22 cellular contexts compared by ENCODE assay signal in the genomic region with DNA sequence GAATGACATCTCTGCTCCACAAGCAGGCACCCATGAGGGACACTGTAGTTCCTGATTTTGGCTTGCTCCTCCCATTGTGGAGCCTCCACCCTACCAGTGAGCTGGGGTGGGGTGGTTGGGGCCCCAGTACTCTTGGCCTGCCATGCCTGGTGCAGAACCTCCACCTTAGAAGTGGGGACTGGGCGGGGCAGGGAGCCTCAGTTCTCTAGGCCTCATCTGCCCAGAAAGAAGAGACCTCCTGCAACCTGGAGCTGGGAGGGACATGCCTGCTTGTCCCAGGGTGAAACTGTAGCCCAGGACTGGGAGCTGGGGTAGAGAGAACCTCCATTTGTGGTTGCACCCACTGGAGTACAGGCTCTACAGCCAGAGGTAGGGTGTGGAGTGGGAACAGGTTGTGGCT. TPM values are rescaled to one million over a fixed set of nuclear protein-coding genes. Genes with fewer than 3 reads are reported as not detected.
"Had no signal": no experiment of that assay in that cellular context is flagged by ENCODE, and none has a peak within 500 bp of the region (broad histone marks: within the 10 kb centered on the region; RNA-seq: fewer than 3 reads in every experiment).

No MANE protein-coding gene starts in this region.

- H3K27me3 ChIP-seq: pancreas, upper lobe of left lung had no signal

- H3K9me3 ChIP-seq: pancreas, upper lobe of left lung had no signal

- H3K27ac ChIP-seq: pancreas, VCaP had no signal

- ATAC-seq: activated CD8-positive, alpha-beta T cell treated with anti-CD3 and anti-CD28 coated beads, Interleukin-2, amount 10 ng/mL, durations not matched to agents 7 days and 5 days; pancreas; sciatic nerve had no signal

- H3K4me3 ChIP-seq: pancreas, smooth muscle cell, upper lobe of left lung had no signal

- DNase-seq: activated CD4-positive, alpha-beta T cell treated with anti-CD3 and anti-CD28 coated beads for 1 hour; activated CD4-positive, alpha-beta T cell treated with anti-CD3 and anti-CD28 coated beads, Interleukin-2, amount 50 U/mL, for 1 hour; activated CD8-positive, alpha-beta T cell treated with anti-CD3 and anti-CD28 coated beads, Interleukin-2, amount 10 ng/mL, durations not matched to agents 7 days and 5 days; activated naive CD4-positive, alpha-beta T cell; amygdala; cerebellar nuclear complex; kidney glomerular epithelial cell; nephron progenitor cell; stimulated activated CD4-positive, alpha-beta T cell treated with anti-CD3 and anti-CD28 coated beads, Interleukin-4, amount 100 ng/mL, for 1 hour; stimulated activated naive CD4-positive, alpha-beta T cell treated with Interleukin-2 at 50 U/mL for 16 hours; upper lobe of left lung had no signal

- H3K36me3 ChIP-seq: pancreas had no signal

- H3K4me1 ChIP-seq: pancreas had no signal

RNA-seq across cellular contexts. Expression of a gene that starts 14.4 kb away (rescaled TPM):
- total RNA-seq: activated CD8-positive, alpha-beta T cell treated with anti-CD3 and anti-CD28 coated beads, Interleukin-2, amount 10 ng/mL, durations not matched to agents 7 days and 5 days; activated T-helper 1 cell treated with anti-CD3 and anti-CD28 coated beads, Interleukin-12 subunit alpha, Interleukin-12 subunit beta, Interleukin-2, Interleukin-4 antibody, amounts not matched to agents 30 ng/mL and 10 ng/mL and 1 ng/mL, durations not matched to agents 14 hours and 24 hours and 36 hours; bronchial epithelial cell; epithelial cell of proximal tubule; fibroblast of villous mesenchyme; myocyte; pulmonary artery endothelial cell; smooth muscle cell; T-helper 2 cell treated with Interferon-gamma antibody and Interleukin-4, amounts not matched to agents 100 ng/mL and 5 ng/mL, for 36 hours had no signal
- polyA plus RNA-seq: smooth muscle cell had no signal
